In the genomic region with DNA sequence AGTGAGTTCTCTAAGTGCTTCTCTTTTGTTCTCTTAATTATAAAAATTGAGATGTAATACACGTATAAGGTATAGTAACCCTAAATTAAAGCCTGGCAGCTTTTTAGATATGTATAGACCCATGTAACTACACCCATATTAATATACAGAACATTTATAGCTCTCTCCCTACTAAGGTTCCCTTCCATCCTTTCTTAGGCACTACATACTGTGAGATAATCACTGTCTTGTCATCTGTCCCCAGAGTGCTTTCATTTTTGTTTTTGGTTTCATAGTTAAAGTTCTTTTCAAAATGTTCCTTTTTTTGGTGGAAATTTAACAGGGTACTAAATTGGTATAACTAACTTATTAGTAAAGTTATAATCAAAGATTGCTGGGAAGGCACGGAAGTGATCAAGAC, we compare ENCODE assay signal across 23 cellular contexts.
"Had no signal": no experiment of that assay in that cellular context is flagged by ENCODE, and none has a peak within 500 bp of the region (broad histone marks: within the 10 kb centered on the region; RNA-seq: fewer than 3 reads in every experiment).

No MANE protein-coding gene starts in this region.

- H3K4me1 Mint-ChIP-seq: endodermal cell had no signal

- H3K4me3 Mint-ChIP-seq: activated naive CD8-positive, alpha-beta T cell; endodermal cell; neural crest cell; stimulated activated naive CD8-positive, alpha-beta T cell treated with anti-CD3 and anti-CD28 coated beads, Interleukin-15, amount 100 ng/mL, for 72 hours; WTC11 had no signal

- H3K4me1 ChIP-seq: breast epithelium, colonic mucosa had no signal

- H3K9me3 Mint-ChIP-seq: endodermal cell; stimulated activated naive CD8-positive, alpha-beta T cell treated with anti-CD3 and anti-CD28 coated beads, Interleukin-15, amount 100 ng/mL, for 72 hours; WTC11 had no signal

- H3K36me3 Mint-ChIP-seq: activated naive CD8-positive, alpha-beta T cell; WTC11 had no signal

- DNase-seq: activated CD4-positive, alpha-beta T cell treated with anti-CD3 and anti-CD28 coated beads, Interleukin-2, amount 50 U/mL, for 48 hours; activated CD8-positive, alpha-beta memory T cell treated with anti-CD3 and anti-CD28 coated beads, Interleukin-2, amount 50 U/mL, for 48 hours; activated effector memory CD4-positive, alpha-beta T cell treated with anti-CD3 and anti-CD28 coated beads, Interleukin-2, amount 50 U/mL, for 16 hours; activated T-cell treated with anti-CD3 and anti-CD28 coated beads, Interleukin-2, amount 50 U/mL, for 48 hours; amniotic stem cell; colonic mucosa; endodermal cell; esophagus squamous epithelium; gastrocnemius medialis; hippocampal formation; kidney glomerular epithelial cell; left lung; naive thymus-derived CD4-positive, alpha-beta T cell; spleen; stimulated activated CD4-positive, alpha-beta T cell treated with anti-CD3 and anti-CD28 coated beads, Interleukin-4, amount 100 ng/mL, for 24 hours; stimulated activated naive CD8-positive, alpha-beta T cell treated with anti-CD3 and anti-CD28 coated beads, Interleukin-15, amount 100 ng/mL, for 72 hours; T1000; tibial artery had no signal

- H3K27ac Mint-ChIP-seq: activated naive CD8-positive, alpha-beta T cell; endodermal cell; stimulated activated naive CD8-positive, alpha-beta T cell treated with anti-CD3 and anti-CD28 coated beads, Interleukin-15, amount 100 ng/mL, for 72 hours; WTC11 had no signal

- H3K4me3 ChIP-seq: breast epithelium, colonic mucosa, esophagus squamous epithelium, gastrocnemius medialis, left lung, lung, spleen, tibial artery had no signal

- H3K27me3 Mint-ChIP-seq: activated naive CD8-positive, alpha-beta T cell; naive thymus-derived CD4-positive, alpha-beta T cell; stimulated activated naive CD8-positive, alpha-beta T cell treated with anti-CD3 and anti-CD28 coated beads, Interleukin-15, amount 100 ng/mL, for 72 hours had no signal

- H3K27ac ChIP-seq: breast epithelium, colonic mucosa, esophagus squamous epithelium, gastrocnemius medialis, left lung, spleen, tibial artery had no signal

- H3K27me3 ChIP-seq: breast epithelium, colonic mucosa, esophagus squamous epithelium, gastrocnemius medialis, left lung, spleen, tibial artery had no signal

- H3K9me3 ChIP-seq: breast epithelium, colonic mucosa, esophagus squamous epithelium, gastrocnemius medialis, left lung, spleen, tibial artery had no signal

- H3K36me3 ChIP-seq: breast epithelium, colonic mucosa, esophagus squamous epithelium, gastrocnemius medialis, left lung, spleen, tibial artery had no signal

- ATAC-seq: gastrocnemius medialis; left lung; naive thymus-derived CD4-positive, alpha-beta T cell; stimulated activated naive CD8-positive, alpha-beta T cell treated with anti-CD3 and anti-CD28 coated beads, Interleukin-15, amount 100 ng/mL, for 72 hours; WTC11 had no signal
